ENCODE assay signal across 20 cellular contexts in the genomic region with DNA sequence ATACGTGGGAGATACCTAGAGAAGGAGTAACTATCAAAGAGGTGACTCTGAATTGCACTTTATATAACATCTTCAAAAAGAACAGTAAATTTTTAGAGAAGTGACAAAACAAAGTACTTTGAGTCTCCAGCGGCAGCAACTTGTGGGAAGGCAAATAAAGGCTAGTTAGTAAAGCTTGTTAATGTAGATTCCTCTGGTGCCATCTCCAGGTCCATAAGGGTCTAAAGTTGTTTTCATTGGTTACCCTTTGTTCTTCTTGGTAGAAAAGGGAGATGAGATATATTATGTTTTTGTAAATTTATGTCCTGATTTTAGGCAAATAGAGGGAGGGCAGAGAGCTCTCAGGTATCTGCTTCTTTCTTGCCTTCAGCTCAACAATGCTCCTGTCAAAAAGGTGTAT.
A peak's percentile ranks its signal among the peaks of the same experiment; 100 is the strongest.
DNase-seq lines count a peak whose midpoint lies in the region; ATAC-seq and TF ChIP-seq lines count a peak whose summit lies in the region.
"Had no signal": no experiment of that assay in that cellular context is flagged by ENCODE, and none has a peak within 500 bp of the region (broad histone marks: within the 10 kb centered on the region; RNA-seq: fewer than 3 reads in every experiment).

No MANE protein-coding gene starts in this region.

- no peaks in the 10 kb centered on the region for H3K36me3 Mint-ChIP-seq in endodermal cell (ENCODE audit: low read depth)

- H3K4me1 ChIP-seq in endodermal cell (ENCODE audit: control insufficient read depth, insufficient read depth, low read length) = peaks cover 2% of the 10 kb centered on the region
- H3K4me1 ChIP-seq: A549 had no signal

- H3K27me3 Mint-ChIP-seq in endodermal cell (ENCODE audit: insufficient read depth) = peaks cover 72% of the 10 kb centered on the region

- H3K9me3 ChIP-seq in endodermal cell (ENCODE audit: control insufficient read depth, low read length) = peaks cover 13% of the 10 kb centered on the region
- H3K9me3 ChIP-seq: A549 had no signal

- H3K4me3 ChIP-seq in LNCaP clone FGC (ENCODE audit: low read depth, low read length) = no peak overlapping the region
- H3K4me3 ChIP-seq in endodermal cell (ENCODE audit: low read length) = no peak overlapping the region
- H3K4me3 ChIP-seq: A549 had no signal

- H3K4me3 Mint-ChIP-seq in endodermal cell = no peak overlapping the region
- H3K4me3 Mint-ChIP-seq: CD4-positive, alpha-beta T cell; HFFc6 had no signal

- H3K27ac ChIP-seq in endodermal cell (ENCODE audit: low read depth, low read length) = no peak overlapping the region
- H3K27ac ChIP-seq: A549, C4-2B, KMS-11 had no signal

- peaks cover 12% of the 10 kb centered on the region for H3K4me1 Mint-ChIP-seq in endodermal cell

- H3K27me3 ChIP-seq in endodermal cell (ENCODE audit: control insufficient read depth, insufficient read depth, low read length, poor library complexity, severe bottlenecking) = peaks cover 61% of the 10 kb centered on the region

- peaks cover 16% of the 10 kb centered on the region for H3K9me3 Mint-ChIP-seq in endodermal cell
- H3K9me3 Mint-ChIP-seq: CD4-positive, alpha-beta T cell; HFFc6 had no signal

- in situ Hi-C loops in G401 (cut with HindIII; ENCODE audit: low sequenced_read_pairs) = no loop called here

- H3K27ac Mint-ChIP-seq in endodermal cell = no peak overlapping the region
- H3K27ac Mint-ChIP-seq: CD4-positive, alpha-beta T cell; HFFc6 had no signal

- ATAC-seq in HG03097 (IDR thresholded peaks at IDR 0.05; ENCODE audit: low FRiP score, unreplicated experiment) (no peak), GM18517 (IDR thresholded peaks at IDR 0.05; ENCODE audit: unreplicated experiment) (no peak)
- ATAC-seq: A549, HCT116 had no signal

- TF ChIP-seq CTCF in LNCaP clone FGC (IDR thresholded peaks at IDR 0.05; ENCODE audit: control insufficient read depth, extremely low read depth, insufficient read depth) (0 out of 2 replicates have a peak, but pooled peaks have one; percentile 28), endodermal cell (conservative IDR thresholded peaks at IDR 0.05) (peak; percentile 22)

- H3K9ac ChIP-seq in endodermal cell (ENCODE audit: extremely low read depth, low read length, poor library complexity, severe bottlenecking) = no peak overlapping the region
- H3K9ac ChIP-seq: KMS-11 had no signal

- 94% methylated on average over 2 of the region's 2 CpGs; no CpG with 5 or more reads in 1 of the 2 experiments for WGBS in endodermal cell (ENCODE audit: insufficient coverage in 1 of 2, insufficient read length in 1 of 2), 2 experiments

- H3K36me3 ChIP-seq in endodermal cell (ENCODE audit: control insufficient read depth, insufficient read depth, low read length) = no peaks in the 10 kb centered on the region

- DNase-seq in G401 (ENCODE audit: low spot score) (peak; percentile 34), LNCaP clone FGC (ENCODE audit: low read depth) (no peak), endodermal cell (no peak), pons (ENCODE audit: low spot score) (peak; percentile 52), epidermal melanocyte (ENCODE audit: insufficient read length, low spot score) (no peak)
- no peak for DNase-seq in stimulated activated naive CD4-positive, alpha-beta T cell (lab: John Stamatoyannopoulos, UW)
- DNase-seq: AML-193; CD4-positive, alpha-beta T cell; DND-41; EL; GDM1; GOT3; H7; HFFc6 had no signal

Comparison
In these comparisons a context has a peak if more than half of its experiments do, and no peak if none do; other contexts are left out.
1. DNase-seq: peak in G401 (single experiment) and pons (single experiment); none in LNCaP clone FGC (single experiment), endodermal cell (single experiment), stimulated activated naive CD4-positive, alpha-beta T cell (0 of 6) and epidermal melanocyte (single experiment).